Comparison of ENCODE assay signal across 1 cellular context in the genomic region with DNA sequence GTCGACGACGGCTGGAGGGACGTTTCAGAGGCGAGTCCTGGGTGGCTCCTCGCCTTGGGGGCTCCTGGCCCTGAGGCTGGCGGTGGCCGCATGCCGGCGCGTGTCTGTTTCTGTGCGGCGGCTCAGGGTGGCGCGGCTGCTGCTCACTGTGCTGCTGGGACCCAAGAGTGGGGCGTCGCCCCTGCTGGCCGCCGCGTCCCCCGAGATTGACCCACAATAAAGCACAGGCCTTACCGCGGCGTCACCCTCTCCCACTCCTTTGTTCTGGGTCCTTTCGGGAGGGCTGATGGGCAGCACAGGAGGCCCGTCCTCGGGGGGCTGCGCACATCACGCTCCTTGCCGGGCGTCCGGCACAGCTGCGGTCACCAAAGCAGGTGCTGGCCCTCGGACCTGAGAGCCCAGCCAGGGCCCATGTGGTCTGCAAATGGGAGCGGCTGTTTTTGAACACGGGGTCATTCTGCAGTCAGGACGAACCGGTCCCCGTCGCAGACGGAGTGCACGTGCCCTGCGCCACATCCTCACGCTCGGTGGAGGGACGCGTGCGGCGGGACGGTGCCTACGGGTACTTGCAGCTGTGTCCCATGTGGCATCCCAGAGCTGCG.
TF ChIP-seq lines count a peak whose summit lies in the region.

No MANE protein-coding gene starts in this region.

TF ChIP-seq in SK-N-SH treated with all-trans-retinoic acid at 6 μM for 48 hours, 23 proteins besides CTCF, POLR2A, EP300 and RAD21 (continued from another document):
- TF ChIP-seq, protein P1, sequence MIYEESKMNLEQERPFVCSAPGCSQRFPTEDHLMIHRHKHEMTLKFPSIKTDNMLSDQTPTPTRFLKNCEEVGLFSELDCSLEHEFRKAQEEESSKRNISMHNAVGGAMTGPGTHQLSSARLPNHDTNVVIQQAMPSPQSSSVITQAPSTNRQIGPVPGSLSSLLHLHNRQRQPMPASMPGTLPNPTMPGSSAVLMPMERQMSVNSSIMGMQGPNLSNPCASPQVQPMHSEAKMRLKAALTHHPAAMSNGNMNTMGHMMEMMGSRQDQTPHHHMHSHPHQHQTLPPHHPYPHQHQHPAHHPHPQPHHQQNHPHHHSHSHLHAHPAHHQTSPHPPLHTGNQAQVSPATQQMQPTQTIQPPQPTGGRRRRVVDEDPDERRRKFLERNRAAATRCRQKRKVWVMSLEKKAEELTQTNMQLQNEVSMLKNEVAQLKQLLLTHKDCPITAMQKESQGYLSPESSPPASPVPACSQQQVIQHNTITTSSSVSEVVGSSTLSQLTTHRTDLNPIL (CRISPR knock-in tag; IDR thresholded peaks at IDR 0.05; ENCODE audit: low read depth) = no peak
- TF ChIP-seq ZFP30 (CRISPR knock-in tag; IDR thresholded peaks at IDR 0.05) (no peak), PPARA (CRISPR knock-in tag; IDR thresholded peaks at IDR 0.05; ENCODE audit: borderline replicate concordance) (no peak), ESRRG (CRISPR knock-in tag; IDR thresholded peaks at IDR 0.05) (no peak), TOX (CRISPR knock-in tag; IDR thresholded peaks at IDR 0.05; ENCODE audit: borderline replicate concordance) (no peak), ZNF565 (CRISPR knock-in tag; conservative IDR thresholded peaks at IDR 0.05; ENCODE audit: low read depth) (no peak), ZNF70 (CRISPR knock-in tag; IDR thresholded peaks at IDR 0.05) (no peak), BACH2 (CRISPR knock-in tag; IDR thresholded peaks at IDR 0.05; ENCODE audit: borderline replicate concordance) (no peak), CSDC2 (CRISPR knock-in tag; IDR thresholded peaks at IDR 0.05) (no peak), SNAI2 (CRISPR knock-in tag; IDR thresholded peaks at IDR 0.05) (no peak), ZC3H10 (CRISPR knock-in tag; IDR thresholded peaks at IDR 0.05) (no peak), ARNTL (CRISPR knock-in tag; IDR thresholded peaks at IDR 0.05; ENCODE audit: borderline replicate concordance, low read depth) (no peak)
- TF ChIP-seq, protein P2, sequence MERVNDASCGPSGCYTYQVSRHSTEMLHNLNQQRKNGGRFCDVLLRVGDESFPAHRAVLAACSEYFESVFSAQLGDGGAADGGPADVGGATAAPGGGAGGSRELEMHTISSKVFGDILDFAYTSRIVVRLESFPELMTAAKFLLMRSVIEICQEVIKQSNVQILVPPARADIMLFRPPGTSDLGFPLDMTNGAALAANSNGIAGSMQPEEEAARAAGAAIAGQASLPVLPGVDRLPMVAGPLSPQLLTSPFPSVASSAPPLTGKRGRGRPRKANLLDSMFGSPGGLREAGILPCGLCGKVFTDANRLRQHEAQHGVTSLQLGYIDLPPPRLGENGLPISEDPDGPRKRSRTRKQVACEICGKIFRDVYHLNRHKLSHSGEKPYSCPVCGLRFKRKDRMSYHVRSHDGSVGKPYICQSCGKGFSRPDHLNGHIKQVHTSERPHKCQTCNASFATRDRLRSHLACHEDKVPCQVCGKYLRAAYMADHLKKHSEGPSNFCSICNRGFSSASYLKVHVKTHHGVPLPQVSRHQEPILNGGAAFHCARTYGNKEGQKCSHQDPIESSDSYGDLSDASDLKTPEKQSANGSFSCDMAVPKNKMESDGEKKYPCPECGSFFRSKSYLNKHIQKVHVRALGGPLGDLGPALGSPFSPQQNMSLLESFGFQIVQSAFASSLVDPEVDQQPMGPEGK (CRISPR knock-in tag; IDR thresholded peaks at IDR 0.05; ENCODE audit: borderline replicate concordance) = no peak
- TF ChIP-seq, protein P3, sequence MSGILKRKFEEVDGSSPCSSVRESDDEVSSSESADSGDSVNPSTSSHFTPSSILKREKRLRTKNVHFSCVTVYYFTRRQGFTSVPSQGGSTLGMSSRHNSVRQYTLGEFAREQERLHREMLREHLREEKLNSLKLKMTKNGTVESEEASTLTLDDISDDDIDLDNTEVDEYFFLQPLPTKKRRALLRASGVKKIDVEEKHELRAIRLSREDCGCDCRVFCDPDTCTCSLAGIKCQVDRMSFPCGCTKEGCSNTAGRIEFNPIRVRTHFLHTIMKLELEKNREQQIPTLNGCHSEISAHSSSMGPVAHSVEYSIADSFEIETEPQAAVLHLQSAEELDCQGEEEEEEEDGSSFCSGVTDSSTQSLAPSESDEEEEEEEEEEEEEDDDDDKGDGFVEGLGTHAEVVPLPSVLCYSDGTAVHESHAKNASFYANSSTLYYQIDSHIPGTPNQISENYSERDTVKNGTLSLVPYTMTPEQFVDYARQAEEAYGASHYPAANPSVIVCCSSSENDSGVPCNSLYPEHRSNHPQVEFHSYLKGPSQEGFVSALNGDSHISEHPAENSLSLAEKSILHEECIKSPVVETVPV (CRISPR knock-in tag; IDR thresholded peaks at IDR 0.05) = no peak
